Comparison of ENCODE assay signal across 8 cellular contexts in genomic region chr6:20403766-20404640, GRCh38. TPM values are rescaled to one million over a fixed set of nuclear protein-coding genes. Genes with fewer than 3 reads are reported as not detected.
DNase-seq lines count a peak whose midpoint lies in the region; ATAC-seq lines count a peak whose summit lies in the region.

No MANE protein-coding gene starts in this region.

- H3K4me3 ChIP-seq in effector memory CD4-positive, alpha-beta T cell (ENCODE audit: insufficient read depth, low read depth, low read length, poor library complexity, severe bottlenecking), result peak overlapping the region; percentile 81

- H3K27me3 Mint-ChIP-seq in activated CD8-positive, alpha-beta T cell treated with anti-CD3 and anti-CD28 coated beads, Interleukin-2, amount 10 ng/mL, durations not matched to agents 7 days and 5 days (ENCODE audit: low read depth), result no peaks in the 10 kb centered on the region

- peak overlapping the region; percentile 97 for H3K4me3 Mint-ChIP-seq in activated CD8-positive, alpha-beta T cell treated with anti-CD3 and anti-CD28 coated beads, Interleukin-2, amount 10 ng/mL, durations not matched to agents 7 days and 5 days

- peak overlapping the region; percentile 85 for H3K27ac ChIP-seq in effector memory CD4-positive, alpha-beta T cell (ENCODE audit: insufficient read depth, low read length, poor library complexity, severe bottlenecking)

- ATAC-seq in HG02852 (IDR thresholded peaks at IDR 0.05; ENCODE audit: unreplicated experiment), result peak; percentile 4
- peak; percentile 5 for ATAC-seq in activated CD8-positive, alpha-beta T cell treated with anti-CD3 and anti-CD28 coated beads, Interleukin-2, amount 10 ng/mL, durations not matched to agents 7 days and 5 days
- no peak for ATAC-seq in HG03469 (IDR thresholded peaks at IDR 0.05; ENCODE audit: unreplicated experiment)

- H3K4me1 Mint-ChIP-seq in activated CD8-positive, alpha-beta T cell treated with anti-CD3 and anti-CD28 coated beads, Interleukin-2, amount 10 ng/mL, durations not matched to agents 7 days and 5 days (ENCODE audit: low read depth), result peaks cover 55% of the 10 kb centered on the region

- H3K4me1 ChIP-seq in effector memory CD4-positive, alpha-beta T cell (ENCODE audit: control insufficient read depth, insufficient read depth, low read length, poor library complexity, severe bottlenecking), result peaks cover 15% of the 10 kb centered on the region

- POLR2A ChIA-PET in activated CD8-positive, alpha-beta T cell treated with anti-CD3 and anti-CD28 coated beads, Interleukin-2, amount 10 ng/mL, durations not matched to agents 7 days and 5 days (lab: Charles Lee), result interaction anchor here (0.6 to 3.8 kb wide), 20 partner anchors 10 to 192 kb away, joined by 3 to 166 read pairs (median 4); partner anchors contain the start of genes CDKAL1 and MBOAT1

- CTCF ChIA-PET in activated CD8-positive, alpha-beta T cell treated with anti-CD3 and anti-CD28 coated beads, Interleukin-2, amount 10 ng/mL, durations not matched to agents 7 days and 5 days (lab: Charles Lee), result interaction anchor here (0.6 to 3.5 kb wide), 47 partner anchors 10 to 1190 kb away, joined by 3 to 45 read pairs (median 5); partner anchors contain the start of genes CDKAL1 and SOX4

- H3K9me3 ChIP-seq in effector memory CD4-positive, alpha-beta T cell (ENCODE audit: control insufficient read depth, low read length), result no peaks in the 10 kb centered on the region

- no peaks in the 10 kb centered on the region for H3K36me3 ChIP-seq in effector memory CD4-positive, alpha-beta T cell (ENCODE audit: control insufficient read depth, insufficient read depth, low read length)

- H3K27ac Mint-ChIP-seq in activated CD8-positive, alpha-beta T cell treated with anti-CD3 and anti-CD28 coated beads, Interleukin-2, amount 10 ng/mL, durations not matched to agents 7 days and 5 days, result peak overlapping the region; percentile 97

- H3K27me3 ChIP-seq in effector memory CD4-positive, alpha-beta T cell (replicated peaks; ENCODE audit: control insufficient read depth, insufficient read depth, low read length, poor library complexity, severe bottlenecking), result no peaks in the 10 kb centered on the region

- peaks cover 37% of the 10 kb centered on the region for H3K36me3 Mint-ChIP-seq in activated CD8-positive, alpha-beta T cell treated with anti-CD3 and anti-CD28 coated beads, Interleukin-2, amount 10 ng/mL, durations not matched to agents 7 days and 5 days (ENCODE audit: low read depth)

- no peaks in the 10 kb centered on the region for H3K9me3 Mint-ChIP-seq in activated CD8-positive, alpha-beta T cell treated with anti-CD3 and anti-CD28 coated beads, Interleukin-2, amount 10 ng/mL, durations not matched to agents 7 days and 5 days (ENCODE audit: insufficient read depth)

- DNase-seq in DMS53 treated with DMSO at 0.1 percent for 48 hours (lab: John Stamatoyannopoulos, UW; ENCODE audit: unreplicated experiment), result peak; percentile 3
- peak; percentile 20 for DNase-seq in NCI-H510A (lab: John Stamatoyannopoulos, UW)
- peak; percentile 85 for DNase-seq in activated CD8-positive, alpha-beta T cell treated with anti-CD3 and anti-CD28 coated beads, Interleukin-2, amount 10 ng/mL, durations not matched to agents 7 days and 5 days
- DNase-seq in effector memory CD4-positive, alpha-beta T cell, result peak in 2 of 3 donors; percentile 59 to 63
- DNase-seq in myocyte (ENCODE audit: low read depth), result peak; percentile 47
- peak; percentile 85 for DNase-seq in stimulated activated naive CD4-positive, alpha-beta T cell treated with Interleukin-2 at 50 U/mL for 16 hours (lab: John Stamatoyannopoulos, UW)

RNA-seq across cellular contexts. Expression of gene E2F3, which starts 2.3 kb away (rescaled TPM):
- 10 to 100 TPM; 26.7 to 27.4 TPM for total RNA-seq in activated CD8-positive, alpha-beta T cell treated with anti-CD3 and anti-CD28 coated beads, Interleukin-2, amount 10 ng/mL, durations not matched to agents 7 days and 5 days
- total RNA-seq in myocyte, result 6.1 and 6.2 TPM in 2 replicates
- polyA plus RNA-seq in myocyte (2012), result 11.2 TPM

Comparison
In these comparisons a context has a peak if more than half of its experiments do, and no peak if none do; other contexts are left out.
1. DNase-seq: peak in every context shown above with its lines; median percentile 85 in activated CD8-positive, alpha-beta T cell treated with anti-CD3 and anti-CD28 coated beads, Interleukin-2, amount 10 ng/mL, durations not matched to agents 7 days and 5 days; 85 in stimulated activated naive CD4-positive, alpha-beta T cell treated with Interleukin-2 at 50 U/mL for 16 hours; 61 in effector memory CD4-positive, alpha-beta T cell; 47 in myocyte; 20 in NCI-H510A; 3 in DMS53 treated with DMSO at 0.1 percent for 48 hours.